Comparison of ENCODE assay signal across 9 cellular contexts in the genomic region with DNA sequence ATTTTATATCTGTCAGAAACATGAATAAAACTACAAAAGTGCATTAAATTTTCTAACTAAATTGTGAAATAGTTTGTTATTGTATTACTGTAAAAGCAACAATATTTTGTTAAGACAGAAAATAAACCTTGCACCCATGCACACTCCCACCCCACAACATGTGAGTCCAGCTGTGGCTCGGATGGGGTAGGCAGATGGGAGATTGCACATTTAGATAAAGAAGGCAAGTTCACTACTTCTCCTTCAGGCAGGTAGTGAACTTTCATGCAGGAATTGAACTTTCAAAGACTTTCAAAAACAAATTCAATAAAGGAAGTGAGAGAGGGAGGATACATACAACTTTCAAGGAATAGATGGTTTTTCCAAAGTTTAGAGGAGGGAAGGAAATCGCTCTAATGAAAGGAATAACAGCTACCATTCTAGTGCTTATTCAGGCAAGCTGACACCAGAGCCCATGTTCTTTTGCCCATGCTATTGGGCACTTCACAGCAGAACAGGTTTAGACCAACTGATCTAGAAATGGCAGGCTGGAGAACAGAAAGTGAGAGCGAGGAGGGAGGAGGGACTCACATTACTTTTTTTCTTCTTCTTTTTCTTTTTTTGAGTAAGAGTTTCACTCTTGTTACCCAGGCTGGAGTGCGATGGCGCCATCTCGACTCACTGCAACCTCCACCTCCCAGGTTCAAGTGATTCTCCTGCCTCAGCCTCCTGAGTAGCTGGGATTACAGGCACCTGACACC. TPM values are rescaled to one million over a fixed set of nuclear protein-coding genes. Genes with fewer than 3 reads are reported as not detected.
DNase-seq lines count a peak whose midpoint lies in the region; ATAC-seq and TF ChIP-seq lines count a peak whose summit lies in the region.
"Had no signal": no experiment of that assay in that cellular context is flagged by ENCODE, and none has a peak within 500 bp of the region (broad histone marks: within the 10 kb centered on the region; RNA-seq: fewer than 3 reads in every experiment).

No MANE protein-coding gene starts in this region.

- H3K4me1 Mint-ChIP-seq in activated CD4-positive, alpha-beta memory T cell treated with anti-CD3 and anti-CD28 coated beads for 36 hours (ENCODE audit: low read depth), result peaks cover 44% of the 10 kb centered on the region
- H3K4me1 Mint-ChIP-seq in activated CD4-positive, alpha-beta memory T cell treated with anti-CD3 and anti-CD28 coated beads, Interleukin-2, amount 10 ng/mL, durations not matched to agents 7 days and 5 days, result peaks cover 47% of the 10 kb centered on the region
- no peaks in the 10 kb centered on the region for H3K4me1 Mint-ChIP-seq in glutamatergic neuron (ENCODE audit: low read depth, unreplicated experiment)

- peak; percentile 74 for DNase-seq in activated CD4-positive, alpha-beta memory T cell treated with anti-CD3 and anti-CD28 coated beads for 36 hours
- no peak for DNase-seq in activated CD4-positive, alpha-beta memory T cell treated with anti-CD3 and anti-CD28 coated beads, Interleukin-2, amount 10 ng/mL, durations not matched to agents 7 days and 5 days
- peak; percentile 7 to 21 for DNase-seq in stimulated activated CD4-positive, alpha-beta T cell treated with anti-CD3 and anti-CD28 coated beads, Interleukin-2, amount 100 ng/mL, for 48 hours
- DNase-seq in glutamatergic neuron (no peak), COLO829 (ENCODE audit: low spot score) (no peak), HPDE6-E6E7 (ENCODE audit: extremely low spot score) (no peak)

- intact Hi-C loops in activated CD4-positive, alpha-beta memory T cell treated with anti-CD3 and anti-CD28 coated beads for 36 hours (cut with micrococcal nuclease), result loop anchor here (10.0 kb wide), 1 partner anchor 1122 kb away; a partner anchor contains a TSS

- no peak for TF ChIP-seq CTCF in glutamatergic neuron (IDR thresholded peaks at IDR 0.05; ENCODE audit: partially characterized antibody, unreplicated experiment)

- no peaks in the 10 kb centered on the region for H3K36me3 Mint-ChIP-seq in activated CD4-positive, alpha-beta memory T cell treated with anti-CD3 and anti-CD28 coated beads for 36 hours
- no peaks in the 10 kb centered on the region for H3K36me3 Mint-ChIP-seq in activated CD4-positive, alpha-beta memory T cell treated with anti-CD3 and anti-CD28 coated beads, Interleukin-2, amount 10 ng/mL, durations not matched to agents 7 days and 5 days (ENCODE audit: low read depth)
- no peaks in the 10 kb centered on the region for H3K36me3 Mint-ChIP-seq in glutamatergic neuron (ENCODE audit: unreplicated experiment)

- CTCF ChIA-PET in activated CD4-positive, alpha-beta memory T cell treated with anti-CD3 and anti-CD28 coated beads for 36 hours (lab: Charles Lee), result interaction anchor here (0.6 kb wide), 1 partner anchor 41 kb away, joined by 3 read pairs; no protein-coding TSS in a partner anchor
- CTCF ChIA-PET in activated CD4-positive, alpha-beta memory T cell treated with anti-CD3 and anti-CD28 coated beads, Interleukin-2, amount 10 ng/mL, durations not matched to agents 7 days and 5 days (lab: Charles Lee), result interaction anchor here (0.6 to 1.3 kb wide), 2 partner anchors 24 to 128 kb away, joined by 3 to 4 read pairs; no protein-coding TSS in a partner anchor

- no peak overlapping the region for H3K27ac Mint-ChIP-seq in activated CD4-positive, alpha-beta memory T cell treated with anti-CD3 and anti-CD28 coated beads for 36 hours
- no peak overlapping the region for H3K27ac Mint-ChIP-seq in activated CD4-positive, alpha-beta memory T cell treated with anti-CD3 and anti-CD28 coated beads, Interleukin-2, amount 10 ng/mL, durations not matched to agents 7 days and 5 days
- no peak overlapping the region for H3K27ac Mint-ChIP-seq in glutamatergic neuron (ENCODE audit: unreplicated experiment)
- H3K27ac Mint-ChIP-seq: activated naive CD4-positive, alpha-beta T cell treated with anti-CD3 and anti-CD28 coated beads, Interleukin-2, amount 50 U/mL, for 72 hours had no signal

- H3K27me3 Mint-ChIP-seq in activated CD4-positive, alpha-beta memory T cell treated with anti-CD3 and anti-CD28 coated beads for 36 hours, result no peaks in the 10 kb centered on the region
- peaks cover 21% of the 10 kb centered on the region for H3K27me3 Mint-ChIP-seq in activated CD4-positive, alpha-beta memory T cell treated with anti-CD3 and anti-CD28 coated beads, Interleukin-2, amount 10 ng/mL, durations not matched to agents 7 days and 5 days
- H3K27me3 Mint-ChIP-seq in glutamatergic neuron (ENCODE audit: unreplicated experiment), result peaks cover 18% of the 10 kb centered on the region

- peak; percentile 38 for ATAC-seq in GM21723 (IDR thresholded peaks at IDR 0.05; ENCODE audit: unreplicated experiment)
- ATAC-seq in HG03558 (IDR thresholded peaks at IDR 0.05; ENCODE audit: extremely low read depth, unreplicated experiment), result peak; percentile 36

- H3K4me3 Mint-ChIP-seq in activated CD4-positive, alpha-beta memory T cell treated with anti-CD3 and anti-CD28 coated beads for 36 hours, result no peak overlapping the region
- no peak overlapping the region for H3K4me3 Mint-ChIP-seq in activated CD4-positive, alpha-beta memory T cell treated with anti-CD3 and anti-CD28 coated beads, Interleukin-2, amount 10 ng/mL, durations not matched to agents 7 days and 5 days
- no peak overlapping the region for H3K4me3 Mint-ChIP-seq in glutamatergic neuron (ENCODE audit: unreplicated experiment)

- no peaks in the 10 kb centered on the region for H3K9me3 Mint-ChIP-seq in activated CD4-positive, alpha-beta memory T cell treated with anti-CD3 and anti-CD28 coated beads for 36 hours
- no peaks in the 10 kb centered on the region for H3K9me3 Mint-ChIP-seq in activated CD4-positive, alpha-beta memory T cell treated with anti-CD3 and anti-CD28 coated beads, Interleukin-2, amount 10 ng/mL, durations not matched to agents 7 days and 5 days
- H3K9me3 Mint-ChIP-seq in glutamatergic neuron (ENCODE audit: unreplicated experiment), result peaks cover 6% of the 10 kb centered on the region

- POLR2A ChIA-PET in activated CD4-positive, alpha-beta memory T cell treated with anti-CD3 and anti-CD28 coated beads for 36 hours (lab: Charles Lee), result interaction anchor here (1.2 kb wide), 1 partner anchor 12 kb away, joined by 7 read pairs; no protein-coding TSS in a partner anchor
- POLR2A ChIA-PET in activated CD4-positive, alpha-beta memory T cell treated with anti-CD3 and anti-CD28 coated beads, Interleukin-2, amount 10 ng/mL, durations not matched to agents 7 days and 5 days (lab: Charles Lee), result interaction anchor here (5.4 to 5.5 kb wide), 2 partner anchors 12 to 28 kb away, joined by 73 to 116 read pairs; a partner anchor contains a TSS

RNA-seq across cellular contexts. Expression of a gene that starts 28.5 kb away (rescaled TPM):
- 100 to 1,000 TPM; 162 to 171 TPM for total RNA-seq in activated CD4-positive, alpha-beta memory T cell treated with anti-CD3 and anti-CD28 coated beads for 36 hours
- 100 to 1,000 TPM; 128 to 130 TPM for total RNA-seq in activated CD4-positive, alpha-beta memory T cell treated with anti-CD3 and anti-CD28 coated beads, Interleukin-2, amount 10 ng/mL, durations not matched to agents 7 days and 5 days
- 98.0 TPM for total RNA-seq in glutamatergic neuron (ENCODE audit: unreplicated experiment)

RNA-seq across cellular contexts. Expression of a gene that starts 58.9 kb away (rescaled TPM):
- total RNA-seq in activated CD4-positive, alpha-beta memory T cell treated with anti-CD3 and anti-CD28 coated beads for 36 hours, result 10 to 100 TPM; 13.4 to 16.3 TPM
- 1 to 10 TPM; 5.7 to 6.3 TPM for total RNA-seq in activated CD4-positive, alpha-beta memory T cell treated with anti-CD3 and anti-CD28 coated beads, Interleukin-2, amount 10 ng/mL, durations not matched to agents 7 days and 5 days
- 0.69 TPM for total RNA-seq in glutamatergic neuron (ENCODE audit: unreplicated experiment)

Comparison
In these comparisons a context has a peak if more than half of its experiments do, and no peak if none do; other contexts are left out.
1. DNase-seq: peak in activated CD4-positive, alpha-beta memory T cell treated with anti-CD3 and anti-CD28 coated beads for 36 hours (single experiment) and stimulated activated CD4-positive, alpha-beta T cell treated with anti-CD3 and anti-CD28 coated beads, Interleukin-2, amount 100 ng/mL, for 48 hours (2 of 2); none in activated CD4-positive, alpha-beta memory T cell treated with anti-CD3 and anti-CD28 coated beads, Interleukin-2, amount 10 ng/mL, durations not matched to agents 7 days and 5 days (single experiment), glutamatergic neuron (single experiment), COLO829 (single experiment) and HPDE6-E6E7 (single experiment).